Comparison of ENCODE assay signal across 12 cellular contexts in the genomic region with DNA sequence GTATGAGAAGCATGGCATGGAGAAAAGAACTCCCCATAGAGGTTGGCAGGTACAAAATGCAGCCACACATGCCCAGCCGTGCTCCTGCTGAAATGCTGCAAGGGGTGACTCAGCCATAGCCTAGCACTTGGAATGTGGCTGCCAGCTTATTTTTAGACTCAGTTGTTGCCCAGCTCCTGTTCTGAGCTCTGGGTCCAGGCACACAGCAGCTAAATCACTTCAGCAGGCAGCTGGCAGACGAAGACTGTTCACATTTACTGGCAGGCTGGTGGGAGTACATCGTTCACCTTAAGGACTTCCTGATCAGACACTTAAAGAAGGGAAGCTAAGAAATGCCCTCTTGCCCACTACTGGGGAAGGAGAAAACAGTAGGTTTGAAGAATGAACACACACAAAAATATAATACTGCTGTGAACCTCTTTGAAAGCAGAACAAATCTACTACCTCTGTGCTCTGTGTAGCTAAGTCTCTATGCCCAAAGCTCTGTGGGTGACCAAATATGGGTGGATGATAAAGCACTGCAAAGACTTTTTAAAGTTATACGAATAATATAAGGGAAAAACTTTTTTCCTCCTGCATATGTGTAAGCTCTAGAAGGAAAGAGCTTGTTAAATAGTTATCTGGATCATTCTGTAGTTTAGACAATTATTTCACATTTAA.
DNase-seq lines count a peak whose midpoint lies in the region; ATAC-seq, FAIRE-seq and TF ChIP-seq lines count a peak whose summit lies in the region.
"Had no signal": no experiment of that assay in that cellular context is flagged by ENCODE, and none has a peak within 500 bp of the region (broad histone marks: within the 10 kb centered on the region; RNA-seq: fewer than 3 reads in every experiment).

No MANE protein-coding gene starts in this region.

- no peak for TF ChIP-seq CTCF in brain (conservative IDR thresholded peaks at IDR 0.05)

- peaks cover 59% of the 10 kb centered on the region for H3K4me1 Mint-ChIP-seq in brain
- H3K4me1 Mint-ChIP-seq: memory B cell had no signal

- ATAC-seq in GM18909 (IDR thresholded peaks at IDR 0.05; ENCODE audit: poor library complexity, unreplicated experiment): no peak
- ATAC-seq in HG02981 (IDR thresholded peaks at IDR 0.05; ENCODE audit: unreplicated experiment): no peak

- no peaks in the 10 kb centered on the region for H3K36me3 Mint-ChIP-seq in brain
- H3K36me3 Mint-ChIP-seq: memory B cell had no signal

- H3K4me3 Mint-ChIP-seq in brain: peak overlapping the region in 4 of 5 experiments; percentile 64 to 72 (median 69)
- H3K4me3 Mint-ChIP-seq: memory B cell had no signal

- H3K27me3 Mint-ChIP-seq in brain: no peaks in the 10 kb centered on the region

- FAIRE-seq in urothelium cell line (lab: Jason Lieb, UNC): no peak
- FAIRE-seq: TTC549 had no signal

- peak; percentile 16 for DNase-seq in NCI-H748 (lab: John Stamatoyannopoulos, UW; ENCODE audit: unreplicated experiment)
- DNase-seq in NCI-H748 treated with DMSO at 0.1 percent for 48 hours (lab: John Stamatoyannopoulos, UW): no peak
- peak; percentile 23 for DNase-seq in iris pigment epithelial cell (ENCODE audit: low read depth)
- DNase-seq in urothelium cell line (ENCODE audit: low spot score): peak; percentile 74
- DNase-seq in T-helper 9 cell: no peak
- DNase-seq: activated effector memory CD4-positive, alpha-beta T cell treated with Interleukin-2 at 50 U/mL for 16 hours; stimulated activated CD4-positive, alpha-beta T cell treated with anti-CD3 and anti-CD28 coated beads, Interleukin-4, amount 100 ng/mL, for 4 hours had no signal

- peaks cover 0 to 16% (median 5%) of the 10 kb centered on the region in 5 experiments for H3K9me3 Mint-ChIP-seq in brain

- peak overlapping the region; percentile 84 to 97 (median 95) for H3K27ac Mint-ChIP-seq in brain
- H3K27ac Mint-ChIP-seq: memory B cell had no signal

Comparison
In these comparisons a context has a peak if more than half of its experiments do, and no peak if none do; other contexts are left out.
1. DNase-seq: peak in NCI-H748 (single experiment), iris pigment epithelial cell (single experiment) and urothelium cell line (single experiment); none in NCI-H748 treated with DMSO at 0.1 percent for 48 hours (single experiment) and T-helper 9 cell (single experiment).